25 cellular contexts compared by ENCODE assay signal in genomic region chr3:48678056-48678455, GRCh38. TPM values are rescaled to one million over a fixed set of nuclear protein-coding genes. Genes with fewer than 3 reads are reported as not detected.
A peak's percentile ranks its signal among the peaks of the same experiment; 100 is the strongest.
DNase-seq lines count a peak whose midpoint lies in the region; ATAC-seq and TF ChIP-seq lines count a peak whose summit lies in the region.
"Had no signal": no experiment of that assay in that cellular context is flagged by ENCODE, and none has a peak within 500 bp of the region (broad histone marks: within the 10 kb centered on the region; RNA-seq: fewer than 3 reads in every experiment).

No MANE protein-coding gene starts in this region.

- H3K4me3 ChIP-seq in SK-N-SH (ENCODE audit: low read depth in 2 of 2, low read length in 1 of 2) (no peak overlapping the region), lower lobe of right lung (no peak overlapping the region)
- H3K4me3 ChIP-seq: left ventricle myocardium inferior, prostate gland, tibial nerve had no signal

- 61% methylated on average over 4 of the region's 4 CpGs for WGBS in SK-N-SH (ENCODE audit: low lambda C conversion rate)

- no peak overlapping the region for H2AFZ ChIP-seq in SK-N-SH (ENCODE audit: low read depth)

- peaks cover 0 to 40% of the 10 kb centered on the region in 2 experiments for H3K36me3 ChIP-seq in SK-N-SH (replicated peaks in 1 of 2; ENCODE audit: control insufficient read depth in 1 of 2, insufficient read depth in 2 of 2, low read length in 1 of 2)
- peaks cover 46% of the 10 kb centered on the region for H3K36me3 ChIP-seq in lower lobe of right lung

- DNase-seq in ELR (ENCODE audit: low read depth): peak; percentile 52
- DNase-seq in SK-N-SH: no peak
- peak; percentile 51 for DNase-seq in fibroblast of peridontal ligament (ENCODE audit: extremely low read depth)
- peak; percentile 53 for DNase-seq in posterior vena cava (ENCODE audit: low spot score)
- DNase-seq in midbrain (lab: John Stamatoyannopoulos, UW): no peak
- no peak for DNase-seq in lower lobe of right lung
- no peak for DNase-seq in Kasumi-1 (lab: John Stamatoyannopoulos, UW)
- DNase-seq: activated CD4-positive, alpha-beta T cell treated with anti-CD3 and anti-CD28 coated beads for 48 hours; activated naive CD4-positive, alpha-beta T cell treated with anti-CD3 and anti-CD28 coated beads for 36 hours; activated T-cell treated with anti-CD3 and anti-CD28 coated beads, Interleukin-2, amount 50 U/mL, for 48 hours; BE2C; caudate nucleus; foreskin melanocyte; H7; hippocampal formation; immature natural killer cell; left ventricle myocardium inferior; MV-4-11; NCI-H146; NCI-H2171 treated with DMSO at 0.1 percent for 48 hours; NCI-H524 treated with DMSO at 0.1 percent for 48 hours; T-helper 2 cell had no signal

- no peak for TF ChIP-seq RAD21 in SK-N-SH (IDR thresholded peaks at IDR 0.05; ENCODE audit: low read length)

- POLR2A ChIA-PET in SK-N-SH (lab: Yijun Ruan, JAX): no interaction called here

- H3K27ac ChIP-seq in SK-N-SH (ENCODE audit: low read depth in 2 of 2, low read length in 1 of 2): no peak overlapping the region
- no peak overlapping the region for H3K27ac ChIP-seq in lower lobe of right lung
- H3K27ac ChIP-seq: left ventricle myocardium inferior, prostate gland, tibial nerve had no signal

- no peak overlapping the region for H3K9ac ChIP-seq in SK-N-SH

- 0 out of 2 replicates have a peak, but pooled peaks cover 3% of the 10 kb centered on the region for H3K79me2 ChIP-seq in SK-N-SH (ENCODE audit: insufficient read depth)

- no peak for TF ChIP-seq CTCF in SK-N-SH (IDR thresholded peaks at IDR 0.05)
- TF ChIP-seq CTCF in lower lobe of right lung (IDR thresholded peaks at IDR 0.05): no peak

- CTCF ChIA-PET in SK-N-SH (lab: Yijun Ruan, JAX): interaction anchor here (1.2 kb wide), 1 partner anchor 14 kb away, joined by 5 read pairs; no protein-coding TSS in a partner anchor

- intact Hi-C loops in posterior vena cava (cut with DNase I) (loop anchor here in 1 of 2 donors (10.0 kb wide), 1 partner anchor 487 kb away; the partner anchor contains the start of gene CCDC71), lower lobe of right lung (cut with DNase I) (no loop called here)

- ATAC-seq in lower lobe of right lung: no peak

- 0 out of 2 replicates have a peak, but pooled peaks cover 4% of the 10 kb centered on the region for H4K20me1 ChIP-seq in SK-N-SH (ENCODE audit: insufficient read depth)

- no peak overlapping the region for H3K4me2 ChIP-seq in SK-N-SH

- TF ChIP-seq EP300 in SK-N-SH (IDR thresholded peaks at IDR 0.05; ENCODE audit: borderline replicate concordance in 1 of 2, low read depth in 1 of 2, low read length in 1 of 2): no peak

- peaks cover 4% of the 10 kb centered on the region for H3F3A ChIP-seq in SK-N-SH (replicated peaks; ENCODE audit: insufficient read depth)

- no peaks in the 10 kb centered on the region for H3K9me3 ChIP-seq in SK-N-SH
- H3K9me3 ChIP-seq in lower lobe of right lung: no peaks in the 10 kb centered on the region
- H3K9me3 ChIP-seq: BE2C, left ventricle myocardium inferior, prostate gland, tibial nerve had no signal

- no peaks in the 10 kb centered on the region for H3K27me3 ChIP-seq in SK-N-SH (ENCODE audit: insufficient read depth)
- no peaks in the 10 kb centered on the region for H3K27me3 ChIP-seq in lower lobe of right lung (ENCODE audit: low read depth)
- H3K27me3 ChIP-seq: BE2C, tibial nerve had no signal

- H3K4me1 ChIP-seq in SK-N-SH (ENCODE audit: control insufficient read depth in 1 of 2, insufficient read depth in 2 of 2, low read depth in 1 of 2, low read length in 1 of 2) (peaks cover 4 to 6% of the 10 kb centered on the region in 2 experiments; a peak in 3 of 4 replicates), lower lobe of right lung (peaks cover 1% of the 10 kb centered on the region)
- H3K4me1 ChIP-seq: prostate gland had no signal

- H3K9me2 ChIP-seq in SK-N-SH: no peaks in the 10 kb centered on the region

TF ChIP-seq in SK-N-SH, 30 proteins besides CTCF, POLR2A, EP300 and RAD21:
- TF ChIP-seq POLR2AphosphoS5 (IDR thresholded peaks at IDR 0.05; ENCODE audit: low read depth, low read length) (no peak), FOXM1 (IDR thresholded peaks at IDR 0.05; ENCODE audit: low read depth) (no peak), NFIC (IDR thresholded peaks at IDR 0.05; ENCODE audit: borderline replicate concordance) (peak; percentile 39; the same call in 1 of the 2 replicates), JUND (IDR thresholded peaks at IDR 0.05) (no peak), YY1 (IDR thresholded peaks at IDR 0.05; ENCODE audit: low read depth) (no peak), NRF1 (IDR thresholded peaks at IDR 0.05; ENCODE audit: low read depth, low read length) (no peak), TEAD4 (IDR thresholded peaks at IDR 0.05; ENCODE audit: borderline replicate concordance, insufficient read depth) (no peak), TCF12 (IDR thresholded peaks at IDR 0.05) (peak; percentile 72), PBX3 (IDR thresholded peaks at IDR 0.05) (peak; percentile 35; the same call in 1 of the 2 replicates)
- TF ChIP-seq, protein P1, sequence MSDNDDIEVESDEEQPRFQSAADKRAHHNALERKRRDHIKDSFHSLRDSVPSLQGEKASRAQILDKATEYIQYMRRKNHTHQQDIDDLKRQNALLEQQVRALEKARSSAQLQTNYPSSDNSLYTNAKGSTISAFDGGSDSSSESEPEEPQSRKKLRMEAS (IDR thresholded peaks at IDR 0.05; ENCODE audit: low read depth): no peak
- TF ChIP-seq, protein P2, sequence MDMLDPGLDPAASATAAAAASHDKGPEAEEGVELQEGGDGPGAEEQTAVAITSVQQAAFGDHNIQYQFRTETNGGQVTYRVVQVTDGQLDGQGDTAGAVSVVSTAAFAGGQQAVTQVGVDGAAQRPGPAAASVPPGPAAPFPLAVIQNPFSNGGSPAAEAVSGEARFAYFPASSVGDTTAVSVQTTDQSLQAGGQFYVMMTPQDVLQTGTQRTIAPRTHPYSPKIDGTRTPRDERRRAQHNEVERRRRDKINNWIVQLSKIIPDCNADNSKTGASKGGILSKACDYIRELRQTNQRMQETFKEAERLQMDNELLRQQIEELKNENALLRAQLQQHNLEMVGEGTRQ (IDR thresholded peaks at IDR 0.05; ENCODE audit: borderline replicate concordance, low read depth, low read length): no peak

RNA-seq across cellular contexts. Expression of gene NCKIPSD, which starts 7.7 kb away (rescaled TPM):
- polyA plus RNA-seq in SK-N-SH (2012; rRNA removed): 20.4 and 24.9 TPM in 2 replicates
- polyA plus RNA-seq in SK-N-SH (2012; cell fraction: cytosol; rRNA removed): 5.7 and 12.2 TPM in 2 replicates
- polyA plus RNA-seq in SK-N-SH (2012; cell fraction: nucleus; rRNA removed): 50.4 and 56.5 TPM in 2 replicates
- total RNA-seq in posterior vena cava (10 to 100 TPM; 14.0 to 19.8 TPM), lower lobe of right lung (20.7 TPM)

RNA-seq across cellular contexts. Expression of gene CELSR3, which starts 15.4 kb away (rescaled TPM):
- 10.0 and 11.7 TPM in 2 replicates for polyA plus RNA-seq in SK-N-SH (2012; rRNA removed)
- 3.9 and 6.8 TPM in 2 replicates for polyA plus RNA-seq in SK-N-SH (2012; cell fraction: cytosol; rRNA removed)
- 32.5 and 36.5 TPM in 2 replicates for polyA plus RNA-seq in SK-N-SH (2012; cell fraction: nucleus; rRNA removed)
- total RNA-seq in posterior vena cava: under 1 TPM; 0.65 to 0.67 TPM
- total RNA-seq in lower lobe of right lung: 1.0 TPM

RNA-seq across cellular contexts. Expression of gene IP6K2, which starts 39.0 kb away (rescaled TPM):
- 178 and 219 TPM in 2 replicates for polyA plus RNA-seq in SK-N-SH (2012; rRNA removed)
- polyA plus RNA-seq in SK-N-SH (2012; cell fraction: cytosol; rRNA removed): 100 and 128 TPM in 2 replicates
- 677 and 702 TPM in 2 replicates for polyA plus RNA-seq in SK-N-SH (2012; cell fraction: nucleus; rRNA removed)
- total RNA-seq in posterior vena cava: 10 to 100 TPM; 24.6 to 33.1 TPM
- total RNA-seq in lower lobe of right lung: 56.3 TPM

RNA-seq across cellular contexts. Expression of gene SLC26A6, which starts 42.8 kb away (rescaled TPM):
- 31.9 and 39.6 TPM in 2 replicates for polyA plus RNA-seq in SK-N-SH (2012; rRNA removed)
- 4.0 and 6.8 TPM in 2 replicates for polyA plus RNA-seq in SK-N-SH (2012; cell fraction: cytosol; rRNA removed)
- polyA plus RNA-seq in SK-N-SH (2012; cell fraction: nucleus; rRNA removed): 246 and 273 TPM in 2 replicates
- total RNA-seq in posterior vena cava (10 to 100 TPM in 1 of 2 donors, 1 to 10 TPM in 1; 7.0 to 11.7 TPM), lower lobe of right lung (20.8 TPM)

RNA-seq across cellular contexts. Expression of gene TMEM89, which starts 56.5 kb away (rescaled TPM):
- not detected in 2 replicates for polyA plus RNA-seq in SK-N-SH (2012; rRNA removed)
- polyA plus RNA-seq in SK-N-SH (2012; cell fraction: cytosol; rRNA removed): not detected in 2 replicates
- polyA plus RNA-seq in SK-N-SH (2012; cell fraction: nucleus; rRNA removed): 0.43 and 1.0 TPM in 2 replicates
- not detected for total RNA-seq in posterior vena cava
- total RNA-seq in lower lobe of right lung: not detected
- total RNA-seq: activated naive CD4-positive, alpha-beta T cell treated with anti-CD3 and anti-CD28 coated beads for 36 hours; H7; left ventricle myocardium inferior; mucosa of gallbladder; tibial nerve had no signal
- polyA plus RNA-seq: immature natural killer cell had no signal

Comparison
In these comparisons a context has a peak if more than half of its experiments do, and no peak if none do; other contexts are left out.
1. DNase-seq: peak in ELR (single experiment), fibroblast of peridontal ligament (single experiment) and posterior vena cava (single experiment); none in SK-N-SH (single experiment), midbrain (single experiment), lower lobe of right lung (single experiment) and Kasumi-1 (0 of 2).